1 cellular context compared by ENCODE assay signal in genomic region chr10:128908109-128908898, GRCh38.
TF ChIP-seq lines count a peak whose summit lies in the region.

No MANE protein-coding gene starts in this region.

TF ChIP-seq in GM23338, 12 proteins besides CTCF, POLR2A, EP300 and RAD21 (continued from another document):
- TF ChIP-seq ZNF462 (CRISPR knock-in tag; IDR thresholded peaks at IDR 0.05), result no peak
- no peak for TF ChIP-seq ZNF114 (CRISPR knock-in tag; IDR thresholded peaks at IDR 0.05)
- no peak for TF ChIP-seq CREB1 (CRISPR knock-in tag; IDR thresholded peaks at IDR 0.05; ENCODE audit: low read depth)
- no peak for TF ChIP-seq REST (IDR thresholded peaks at IDR 0.05; ENCODE audit: unreplicated experiment)
- TF ChIP-seq STAT1 (IDR thresholded peaks at IDR 0.05; ENCODE audit: unreplicated experiment), result no peak
- no peak for TF ChIP-seq ETS1 (IDR thresholded peaks at IDR 0.05)
- TF ChIP-seq NANOG (IDR thresholded peaks at IDR 0.05; ENCODE audit: borderline replicate concordance), result no peak
- no peak for TF ChIP-seq ZNF331 (CRISPR knock-in tag; IDR thresholded peaks at IDR 0.05; ENCODE audit: low read depth)
- no peak for TF ChIP-seq POLR2AphosphoS5 (IDR thresholded peaks at IDR 0.05; ENCODE audit: low read depth)
- no peak for TF ChIP-seq EZH2 (IDR thresholded peaks at IDR 0.05; ENCODE audit: low read depth, unreplicated experiment)
